ENCODE assay signal across 29 cellular contexts in the genomic region with DNA sequence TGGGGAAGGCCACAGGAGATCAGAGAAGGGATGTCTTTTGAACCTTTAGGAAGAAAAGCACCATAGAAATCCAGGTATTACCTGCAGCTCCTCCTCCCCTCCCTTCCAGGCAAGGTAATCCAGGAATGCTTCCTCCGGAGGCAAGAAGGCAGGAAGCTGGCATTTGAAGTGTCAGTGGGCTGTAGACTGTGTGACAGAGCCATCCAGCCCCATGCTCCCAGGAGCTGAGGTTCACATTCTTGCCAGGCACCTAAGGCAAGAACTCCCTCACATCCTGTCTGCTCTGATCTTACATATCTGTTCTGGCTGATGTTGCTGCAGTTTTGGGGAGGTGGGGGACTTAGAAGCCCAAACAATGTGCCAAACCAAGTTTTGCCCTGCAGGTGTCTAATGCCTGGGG. TPM values are rescaled to one million over a fixed set of nuclear protein-coding genes. Genes with fewer than 3 reads are reported as not detected.
A peak's percentile ranks its signal among the peaks of the same experiment; 100 is the strongest.
DNase-seq lines count a peak whose midpoint lies in the region; ATAC-seq and TF ChIP-seq lines count a peak whose summit lies in the region.
"Had no signal": no experiment of that assay in that cellular context is flagged by ENCODE, and none has a peak within 500 bp of the region (broad histone marks: within the 10 kb centered on the region; RNA-seq: fewer than 3 reads in every experiment).

No MANE protein-coding gene starts in this region.

- peak; percentile 31 for ATAC-seq in left lung
- ATAC-seq: activated T-cell treated with anti-CD3 and anti-CD28 coated beads, Interleukin-2, amount 50 U/mL, for 4 hours; T-cell had no signal

- H3K27me3 ChIP-seq in SJSA1 (replicated peaks) (no peaks in the 10 kb centered on the region), left lung (peaks cover 0 to 11% of the 10 kb centered on the region in 2 donors), tibial artery (no peaks in the 10 kb centered on the region)
- H3K27me3 ChIP-seq: breast epithelium, sigmoid colon had no signal

- peaks cover 34% of the 10 kb centered on the region for H3K27me3 Mint-ChIP-seq in activated T-cell treated with anti-CD3 and anti-CD28 coated beads, Interleukin-2, amount 50 U/mL, for 24 hours

- H3K9me3 ChIP-seq in SJSA1 (replicated peaks) (no peaks in the 10 kb centered on the region), left lung (no peaks in the 10 kb centered on the region), tibial artery (no peaks in the 10 kb centered on the region)
- H3K9me3 ChIP-seq: breast epithelium, Caco-2, neutrophil, prostate gland, sigmoid colon had no signal

- H3K9me3 Mint-ChIP-seq in activated T-cell treated with anti-CD3 and anti-CD28 coated beads, Interleukin-2, amount 50 U/mL, for 24 hours = no peaks in the 10 kb centered on the region
- H3K9me3 Mint-ChIP-seq: activated T-cell treated with anti-CD3 and anti-CD28 coated beads, Interleukin-2, amount 50 U/mL, for 4 hours; T-cell had no signal

- no peak overlapping the region for H3K27ac Mint-ChIP-seq in activated T-cell treated with anti-CD3 and anti-CD28 coated beads, Interleukin-2, amount 50 U/mL, for 24 hours
- H3K27ac Mint-ChIP-seq: CD14-positive monocyte, H9, T-cell had no signal

- DNase-seq in activated effector memory CD4-positive, alpha-beta T cell treated with anti-CD3 and anti-CD28 coated beads, Interleukin-2, amount 50 U/mL, for 16 hours = peak; percentile 55
- DNase-seq in activated effector memory CD4-positive, alpha-beta T cell treated with Interleukin-2 at 50 U/mL for 16 hours = no peak
- DNase-seq in SJSA1 (ENCODE audit: low read depth in 1 of 2, low spot score in 2 of 2) (no peak), left lung (no peak), tibial artery (no peak)
- no peak for DNase-seq in activated T-cell treated with anti-CD3 and anti-CD28 coated beads, Interleukin-2, amount 50 U/mL, for 24 hours
- DNase-seq in stimulated activated CD4-positive, alpha-beta T cell treated with anti-CD3 and anti-CD28 coated beads, Interleukin-2, amount 100 ng/mL, for 24 hours = no peak
- no peak for DNase-seq in activated CD8-positive, alpha-beta memory T cell treated with anti-CD3 and anti-CD28 coated beads for 24 hours
- DNase-seq: 8988T; activated CD4-positive, alpha-beta T cell treated with anti-CD3 and anti-CD28 coated beads, Interleukin-2, amount 50 U/mL, for 1 hour; activated CD4-positive, CD25-positive, alpha-beta regulatory T cell; activated naive CD4-positive, alpha-beta T cell; activated T-cell treated with anti-CD3 and anti-CD28 coated beads, Interleukin-2, amount 50 U/mL, for 4 hours; amniotic stem cell; DMS79; H9; NCI-H146; NCI-H2107; NCI-H345; NCI-H774; sigmoid colon; stimulated activated CD4-positive, alpha-beta T cell treated with anti-CD3 and anti-CD28 coated beads, Interleukin-4, amount 100 ng/mL, for 24 hours; T-cell had no signal

- no peaks in the 10 kb centered on the region for H3K36me3 ChIP-seq in SJSA1
- H3K36me3 ChIP-seq in left lung = no peaks in the 10 kb centered on the region
- no peaks in the 10 kb centered on the region for H3K36me3 ChIP-seq in tibial artery
- H3K36me3 ChIP-seq: breast epithelium, neutrophil, prostate gland, sigmoid colon had no signal

- H3K4me3 Mint-ChIP-seq in activated T-cell treated with anti-CD3 and anti-CD28 coated beads, Interleukin-2, amount 50 U/mL, for 24 hours = no peak overlapping the region
- H3K4me3 Mint-ChIP-seq: activated T-cell treated with anti-CD3 and anti-CD28 coated beads, Interleukin-2, amount 50 U/mL, for 4 hours; CD14-positive monocyte; H9; T-cell had no signal

- intact Hi-C loops in left lung (cut with DNase I) = no loop called here
- intact Hi-C loops in tibial artery (cut with DNase I; ENCODE audit: low total_unique reads) = no loop called here

- no peaks in the 10 kb centered on the region for H3K4me1 Mint-ChIP-seq in activated T-cell treated with anti-CD3 and anti-CD28 coated beads, Interleukin-2, amount 50 U/mL, for 24 hours (ENCODE audit: low read depth)

- no peaks in the 10 kb centered on the region for H3K36me3 Mint-ChIP-seq in activated T-cell treated with anti-CD3 and anti-CD28 coated beads, Interleukin-2, amount 50 U/mL, for 24 hours (ENCODE audit: low read depth)
- H3K36me3 Mint-ChIP-seq: CD14-positive monocyte, T-cell had no signal

- TF ChIP-seq CTCF in left lung (IDR thresholded peaks at IDR 0.05) (no peak), tibial artery (IDR thresholded peaks at IDR 0.05) (no peak)

- no peak overlapping the region for H3K4me3 ChIP-seq in SJSA1
- H3K4me3 ChIP-seq in left lung = no peak overlapping the region
- H3K4me3 ChIP-seq in tibial artery = no peak overlapping the region
- H3K4me3 ChIP-seq: breast epithelium, prostate gland, sigmoid colon had no signal

- peak overlapping the region; percentile 54 for H3K27ac ChIP-seq in SJSA1
- H3K27ac ChIP-seq in left lung = peak overlapping the region; percentile 2 to 69
- peak overlapping the region; percentile 70 to 93 for H3K27ac ChIP-seq in tibial artery
- H3K27ac ChIP-seq: neutrophil, prostate gland, sigmoid colon had no signal

- peaks cover 44% of the 10 kb centered on the region for H3K4me1 ChIP-seq in SJSA1 (replicated peaks)
- H3K4me1 ChIP-seq in left lung = peaks cover 5 to 14% of the 10 kb centered on the region in 2 donors
- H3K4me1 ChIP-seq in tibial artery = peaks cover 0 to 51% (median 33%) of the 10 kb centered on the region in 4 donors
- H3K4me1 ChIP-seq: prostate gland had no signal

RNA-seq across cellular contexts. Expression of a gene that starts 27.8 kb away (rescaled TPM):
- 2.6 and 4.7 TPM in 2 replicates for total RNA-seq in SJSA1 (2014; rRNA removed; shearing (Covaris generic))
- 1 to 10 TPM; 2.2 TPM for total RNA-seq in left lung

RNA-seq across cellular contexts. Expression of a gene that starts 44.8 kb away (rescaled TPM):
- 0.60 and 1.6 TPM in 2 replicates for total RNA-seq in SJSA1 (2014; rRNA removed; shearing (Covaris generic))
- under 1 TPM in 1 of 2 donors, not detected in 1; 0.35 TPM for total RNA-seq in left lung
- total RNA-seq: activated T-cell treated with anti-CD3 and anti-CD28 coated beads, Interleukin-2, amount 50 U/mL, for 4 hours; Caco-2; H9; T-cell; ureter had no signal
